ENCODE assay signal across 10 cellular contexts in genomic region chr2:46847726-46848421, GRCh38.
DNase-seq lines count a peak whose midpoint lies in the region; ATAC-seq and TF ChIP-seq lines count a peak whose summit lies in the region.
"Had no signal": no experiment of that assay in that cellular context is flagged by ENCODE, and none has a peak within 500 bp of the region (broad histone marks: within the 10 kb centered on the region; RNA-seq: fewer than 3 reads in every experiment).

No MANE protein-coding gene starts in this region.

- TF ChIP-seq CTCF in choroid plexus epithelial cell (conservative IDR thresholded peaks at IDR 0.05; ENCODE audit: low read depth, low read length) = no peak
- TF ChIP-seq CTCF in liver (IDR thresholded peaks at IDR 0.05; ENCODE audit: low read depth, low read length, missing input control) = no peak

- H3K4me3 ChIP-seq in choroid plexus epithelial cell (ENCODE audit: low read depth, low read length) (no peak overlapping the region), liver (ENCODE audit: low read depth in 1 of 3, low read length in 3 of 3) (no peak overlapping the region)

- H3K9me3 ChIP-seq in liver (ENCODE audit: control insufficient read depth in 4 of 4, low read length in 3 of 4) = no peaks in the 10 kb centered on the region

- no peak for ATAC-seq in HG02852 (IDR thresholded peaks at IDR 0.05; ENCODE audit: unreplicated experiment)
- ATAC-seq: activated CD4-positive, alpha-beta T cell treated with anti-CD3 and anti-CD28 coated beads for 36 hours; stimulated activated effector memory CD8-positive, alpha-beta T cell treated with anti-CD3 and anti-CD28 coated beads, Interleukin-12 subunit alpha, Interleukin-12 subunit beta, amount 100 ng/mL, for 72 hours had no signal

- 82% methylated on average over 5 of the region's 5 CpGs for WGBS in liver

- peaks cover 13 to 31% (median 20%) of the 10 kb centered on the region in 4 donors for H3K4me1 ChIP-seq in liver (ENCODE audit: control insufficient read depth in 4 of 4, insufficient read depth in 4 of 4, low read length in 3 of 4)

- H3K9ac ChIP-seq in liver (ENCODE audit: low read depth in 1 of 2, low read length in 2 of 2) = peak overlapping the region in 1 of 2 donors; percentile 39

- H3K27ac ChIP-seq in liver (ENCODE audit: low read depth in 1 of 2, low read length in 2 of 2) = peak overlapping the region; percentile 65 to 80
- H3K27ac ChIP-seq in temporal lobe (ENCODE audit: low read depth, low read length) = peak overlapping the region; percentile 65

- TF ChIP-seq RAD21 in liver (IDR thresholded peaks at IDR 0.05) = no peak

- no peaks in the 10 kb centered on the region for H3K27me3 ChIP-seq in liver (ENCODE audit: control insufficient read depth in 4 of 4, insufficient read depth in 4 of 4, low read length in 3 of 4)

- DNase-seq in HT1080 (ENCODE audit: low read depth) = peak; percentile 25
- peak; percentile 82 for DNase-seq in choroid plexus epithelial cell (ENCODE audit: low read depth)
- no peak for DNase-seq in NCI-H146 treated with DMSO at 0.1 percent for 48 hours (lab: John Stamatoyannopoulos, UW; ENCODE audit: unreplicated experiment)
- DNase-seq in stimulated activated CD4-positive, alpha-beta T cell treated with anti-CD3 and anti-CD28 coated beads, Interleukin-4, amount 100 ng/mL, for 1 hour = no peak
- DNase-seq in iPS-NIHi11 (ENCODE audit: low spot score) = no peak
- DNase-seq: activated CD4-positive, alpha-beta T cell treated with anti-CD3 and anti-CD28 coated beads for 36 hours had no signal

- no peaks in the 10 kb centered on the region for H3K36me3 ChIP-seq in liver (ENCODE audit: control insufficient read depth in 4 of 4, insufficient read depth in 3 of 4, low read depth in 1 of 4, low read length in 3 of 4)

TF ChIP-seq in liver, 16 proteins besides CTCF, POLR2A, EP300 and RAD21:
- TF ChIP-seq GABPA (IDR thresholded peaks at IDR 0.05 in 1 of 2, conservative IDR thresholded peaks at IDR 0.05 in 1 of 2) = no peak

Comparison
In these comparisons a context has a peak if more than half of its experiments do, and no peak if none do; other contexts are left out.
1. DNase-seq: peak in HT1080 (single experiment) and choroid plexus epithelial cell (single experiment); none in NCI-H146 treated with DMSO at 0.1 percent for 48 hours (single experiment), stimulated activated CD4-positive, alpha-beta T cell treated with anti-CD3 and anti-CD28 coated beads, Interleukin-4, amount 100 ng/mL, for 1 hour (single experiment) and iPS-NIHi11 (single experiment).